ENCODE assay signal across 9 cellular contexts in genomic region chr13:51729853-51730553, GRCh38.
A peak's percentile ranks its signal among the peaks of the same experiment; 100 is the strongest.
DNase-seq lines count a peak whose midpoint lies in the region; ATAC-seq and TF ChIP-seq lines count a peak whose summit lies in the region.
"Had no signal": no experiment of that assay in that cellular context is flagged by ENCODE, and none has a peak within 500 bp of the region (broad histone marks: within the 10 kb centered on the region; RNA-seq: fewer than 3 reads in every experiment).

No MANE protein-coding gene starts in this region.

- no peaks in the 10 kb centered on the region for H3K27me3 Mint-ChIP-seq in activated CD4-positive, alpha-beta T cell treated with anti-CD3 and anti-CD28 coated beads, Interleukin-2, amount 10 ng/mL, durations not matched to agents 24 days and 14 days
- no peaks in the 10 kb centered on the region for H3K27me3 Mint-ChIP-seq in natural killer cell (ENCODE audit: low read depth in 2 of 2)
- H3K27me3 Mint-ChIP-seq: memory B cell had no signal

- DNase-seq in Daoy (ENCODE audit: low read depth): peak; percentile 75
- peak; percentile 74 for DNase-seq in activated CD4-positive, alpha-beta T cell treated with anti-CD3 and anti-CD28 coated beads, Interleukin-2, amount 10 ng/mL, durations not matched to agents 24 days and 14 days
- DNase-seq in fibroblast of the aortic adventitia (ENCODE audit: low read depth): peak; percentile 84
- DNase-seq in DMS53 treated with DMSO at 0.1 percent for 48 hours (lab: John Stamatoyannopoulos, UW; ENCODE audit: unreplicated experiment): no peak
- DNase-seq in natural killer cell: no peak
- no peak for DNase-seq in NCI-H187 (lab: John Stamatoyannopoulos, UW)
- no peak for DNase-seq in pons (ENCODE audit: low spot score)

- peak overlapping the region; percentile 81 for H3K27ac ChIP-seq in skeletal muscle tissue (ENCODE audit: low read depth, low read length)

- no peak for ATAC-seq in natural killer cell

- TF ChIP-seq CTCF in fibroblast of the aortic adventitia (IDR thresholded peaks at IDR 0.05; ENCODE audit: insufficient read depth, low read length) (no peak), natural killer cell (IDR thresholded peaks at IDR 0.05) (no peak)

- peak overlapping the region; percentile 42 for H3K4me3 ChIP-seq in fibroblast of the aortic adventitia (ENCODE audit: low read depth, low read length)
- H3K4me3 ChIP-seq in skeletal muscle tissue (ENCODE audit: low read length in 3 of 3): peak overlapping the region; percentile 25 to 38 (median 30)

- H3K9me3 ChIP-seq in skeletal muscle tissue (ENCODE audit: control insufficient read depth in 3 of 3, low read length in 3 of 3): no peaks in the 10 kb centered on the region

- H3K4me1 Mint-ChIP-seq in activated CD4-positive, alpha-beta T cell treated with anti-CD3 and anti-CD28 coated beads, Interleukin-2, amount 10 ng/mL, durations not matched to agents 24 days and 14 days: peaks cover 11% of the 10 kb centered on the region
- peaks cover 18 to 20% of the 10 kb centered on the region in 2 donors for H3K4me1 Mint-ChIP-seq in natural killer cell
- H3K4me1 Mint-ChIP-seq: memory B cell had no signal

- no peak overlapping the region for H3K4me3 Mint-ChIP-seq in activated CD4-positive, alpha-beta T cell treated with anti-CD3 and anti-CD28 coated beads, Interleukin-2, amount 10 ng/mL, durations not matched to agents 24 days and 14 days
- H3K4me3 Mint-ChIP-seq in natural killer cell: no peak overlapping the region
- H3K4me3 Mint-ChIP-seq: memory B cell had no signal

- H3K4me1 ChIP-seq in skeletal muscle tissue (ENCODE audit: control insufficient read depth in 3 of 3, insufficient read depth in 3 of 3, low read length in 3 of 3): peaks cover 7 to 17% (median 14%) of the 10 kb centered on the region in 3 donors

- H3K27ac Mint-ChIP-seq in activated CD4-positive, alpha-beta T cell treated with anti-CD3 and anti-CD28 coated beads, Interleukin-2, amount 10 ng/mL, durations not matched to agents 24 days and 14 days: no peak overlapping the region
- no peak overlapping the region for H3K27ac Mint-ChIP-seq in natural killer cell
- H3K27ac Mint-ChIP-seq: memory B cell had no signal

- H3K36me3 Mint-ChIP-seq in activated CD4-positive, alpha-beta T cell treated with anti-CD3 and anti-CD28 coated beads, Interleukin-2, amount 10 ng/mL, durations not matched to agents 24 days and 14 days (ENCODE audit: low read depth): peaks cover 14% of the 10 kb centered on the region
- H3K36me3 Mint-ChIP-seq in natural killer cell: peaks cover 7% of the 10 kb centered on the region

- intact Hi-C loops in activated CD4-positive, alpha-beta T cell treated with anti-CD3 and anti-CD28 coated beads, Interleukin-2, amount 10 ng/mL, durations not matched to agents 24 days and 14 days (cut with micrococcal nuclease): loop anchor here (1.0 to 2.0 kb wide), 4 partner anchors 8 to 145 kb away; partner anchors contain the start of gene WDFY2
- intact Hi-C loops in natural killer cell (cut with micrococcal nuclease): loop anchor here (10.0 kb wide), 1 partner anchor 145 kb away; the partner anchor contains the start of gene WDFY2

- H3K9me3 Mint-ChIP-seq in activated CD4-positive, alpha-beta T cell treated with anti-CD3 and anti-CD28 coated beads, Interleukin-2, amount 10 ng/mL, durations not matched to agents 24 days and 14 days: no peaks in the 10 kb centered on the region
- H3K9me3 Mint-ChIP-seq in natural killer cell: no peaks in the 10 kb centered on the region
- H3K9me3 Mint-ChIP-seq: memory B cell had no signal

- H3K36me3 ChIP-seq in skeletal muscle tissue (ENCODE audit: control insufficient read depth in 3 of 3, insufficient read depth in 3 of 3, low read length in 3 of 3): peaks cover 0 to 3% (median 0%) of the 10 kb centered on the region in 3 donors

- H3K27me3 ChIP-seq in skeletal muscle tissue (ENCODE audit: control insufficient read depth in 3 of 3, insufficient read depth in 3 of 3, low read length in 3 of 3): no peaks in the 10 kb centered on the region

- H3K9ac ChIP-seq in skeletal muscle tissue (ENCODE audit: low read depth in 1 of 3, low read length in 3 of 3): peak overlapping the region in 2 of 3 donors; percentile 42 to 45

Comparison
In these comparisons a context has a peak if more than half of its experiments do, and no peak if none do; other contexts are left out.
1. DNase-seq: peak in Daoy (single experiment), activated CD4-positive, alpha-beta T cell treated with anti-CD3 and anti-CD28 coated beads, Interleukin-2, amount 10 ng/mL, durations not matched to agents 24 days and 14 days (single experiment) and fibroblast of the aortic adventitia (single experiment); none in DMS53 treated with DMSO at 0.1 percent for 48 hours (single experiment), natural killer cell (single experiment), NCI-H187 (0 of 2) and pons (single experiment).